8 cellular contexts compared by ENCODE assay signal in genomic region chr3:195441476-195441970, GRCh38. TPM values are rescaled to one million over a fixed set of nuclear protein-coding genes. Genes with fewer than 3 reads are reported as not detected.
DNase-seq lines count a peak whose midpoint lies in the region; ATAC-seq and TF ChIP-seq lines count a peak whose summit lies in the region.

No MANE protein-coding gene starts in this region.

- H3K4me1 ChIP-seq in colonic mucosa (peaks cover 3% of the 10 kb centered on the region), mucosa of rectum (ENCODE audit: control insufficient read depth in 2 of 2, insufficient read depth in 2 of 2, low read length in 2 of 2) (peaks cover 11 to 18% of the 10 kb centered on the region in 2 donors)

- H3K36me3 ChIP-seq in GM06990 (ENCODE audit: control insufficient read depth, insufficient read depth, low read length) (no peaks in the 10 kb centered on the region), colonic mucosa (no peaks in the 10 kb centered on the region), mucosa of rectum (ENCODE audit: control insufficient read depth in 2 of 2, insufficient read depth in 2 of 2, low read length in 2 of 2) (no peaks in the 10 kb centered on the region)

- H3K27me3 ChIP-seq in GM06990 (replicated peaks; ENCODE audit: control insufficient read depth, insufficient read depth, low read length) (no peaks in the 10 kb centered on the region), colonic mucosa (no peaks in the 10 kb centered on the region), mucosa of rectum (ENCODE audit: control insufficient read depth in 2 of 2, insufficient read depth in 2 of 2, low read length in 2 of 2) (no peaks in the 10 kb centered on the region)

- H3K9me3 ChIP-seq in colonic mucosa = no peaks in the 10 kb centered on the region
- no peaks in the 10 kb centered on the region for H3K9me3 ChIP-seq in mucosa of rectum (ENCODE audit: control insufficient read depth in 2 of 2, low read length in 2 of 2)

- ATAC-seq in sciatic nerve (no peak), GM21529 (IDR thresholded peaks at IDR 0.05; ENCODE audit: unreplicated experiment) (no peak), HG02759 (IDR thresholded peaks at IDR 0.05; ENCODE audit: unreplicated experiment) (no peak)

- TF ChIP-seq CTCF in GM06990 (IDR thresholded peaks at IDR 0.05; ENCODE audit: insufficient read depth, low read length, poor library complexity, severe bottlenecking) (no peak), colonic mucosa (IDR thresholded peaks at IDR 0.05) (no peak)

- H3K27ac ChIP-seq in colonic mucosa (peak overlapping the region; percentile 89), mucosa of rectum (ENCODE audit: low read depth in 2 of 2, low read length in 2 of 2) (peak overlapping the region; percentile 96 to 97)

- DNase-seq in GM06990 (ENCODE audit: extremely low read depth, insufficient read length) (no peak), NCI-H69 (lab: John Stamatoyannopoulos, UW) (peak; percentile 52), colonic mucosa (no peak), sciatic nerve (ENCODE audit: low spot score) (no peak)
- no peak for DNase-seq in effector CD4-positive, alpha-beta T cell

- intact Hi-C loops in colonic mucosa (cut with DNase I) (no loop called here), sciatic nerve (cut with DNase I) (no loop called here)

- H3K9ac ChIP-seq in colonic mucosa (ENCODE audit: low read depth in 2 of 2, low read length in 2 of 2) = peak overlapping the region; percentile 92 to 94
- H3K9ac ChIP-seq in mucosa of rectum (ENCODE audit: low read depth in 1 of 2, low read length in 2 of 2) = peak overlapping the region; percentile 91 to 96

- H3K4me3 ChIP-seq in GM06990 (replicated peaks; ENCODE audit: low read depth, low read length) = peak overlapping the region; percentile 90
- peak overlapping the region; percentile 70 for H3K4me3 ChIP-seq in colonic mucosa
- H3K4me3 ChIP-seq in mucosa of rectum (ENCODE audit: low read length in 2 of 2) = peak overlapping the region; percentile 70 to 88

RNA-seq across cellular contexts. Expression of gene ACAP2, which starts 1.3 kb away (rescaled TPM):
- total RNA-seq in colonic mucosa (10 to 100 TPM; 48.8 to 62.4 TPM), sciatic nerve (77.4 TPM)
